ENCODE assay signal across 8 cellular contexts in the genomic region with DNA sequence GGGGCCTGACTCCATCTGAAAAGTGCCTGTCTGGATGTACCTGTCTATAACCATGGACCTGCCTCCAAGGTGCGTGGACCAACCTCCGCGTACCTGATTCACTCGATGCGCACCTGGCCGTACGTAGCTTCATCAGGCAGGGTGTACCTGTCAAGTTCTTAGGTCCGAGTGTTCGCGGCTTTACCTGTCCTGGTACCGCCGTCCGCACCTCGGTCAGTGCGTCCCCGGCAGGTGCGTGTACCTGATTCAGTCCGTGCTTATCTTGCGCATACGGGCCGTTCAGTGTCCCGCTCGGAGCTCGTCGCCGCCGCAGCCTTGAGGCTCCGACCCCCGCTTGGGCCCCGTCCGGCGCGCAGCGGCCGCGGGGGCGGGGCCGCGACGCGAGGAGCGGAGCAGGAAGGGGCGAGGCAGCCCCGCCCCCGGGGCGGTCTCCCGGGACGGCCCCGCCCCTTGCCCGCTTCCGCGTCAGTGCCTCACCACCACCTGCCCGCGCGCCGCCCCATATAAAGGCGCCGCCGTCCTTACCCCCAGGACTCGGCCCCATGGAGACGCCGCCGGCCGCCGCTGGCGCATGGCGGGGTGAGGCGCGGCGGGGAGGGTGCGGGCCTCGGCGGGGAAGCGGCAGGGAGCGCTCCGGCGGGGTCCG. TPM values are rescaled to one million over a fixed set of nuclear protein-coding genes. Genes with fewer than 3 reads are reported as not detected.
DNase-seq lines count a peak whose midpoint lies in the region; ATAC-seq, FAIRE-seq and TF ChIP-seq lines count a peak whose summit lies in the region.

Gene ZC3H12A, plus strand, starts transcription at position 530 of the 646 bp plus-strand sequence. CDS start 917 bp downstream, outside the sequence.

- CTCF ChIA-PET in K562 (lab: Yijun Ruan, JAX; ENCODE audit: low intra/inter-chr PET ratio) = no interaction called here

- H3K27me3 ChIP-seq in K562 (ENCODE audit: control insufficient read depth in 2 of 2, insufficient read depth in 2 of 2, low read length in 2 of 2) = 0 out of 5 replicates have a peak, but pooled peaks cover 0 to 3% of the 10 kb centered on the region in 2 experiments

- no peaks in the 10 kb centered on the region for H3K9me3 ChIP-seq in K562 (replicated peaks; ENCODE audit: control insufficient read depth, insufficient read depth, low read depth, low read length)

- in situ Hi-C loops in GM13977 (cut with MboI; ENCODE audit: low pct_unique_long_range_greater_than_20kb, low sequenced_read_pairs, unreplicated experiment) = no loop called here
- in situ Hi-C loops in K562 (cut with MboI) = no loop called here

- peak; percentile 83 for TF ChIP-seq POLR2A in K562 (conservative IDR thresholded peaks at IDR 0.05)

- TF ChIP-seq CTCF in GM13977 (IDR thresholded peaks at IDR 0.05; ENCODE audit: extremely low read depth, insufficient read depth, missing control alignments) = no peak
- no peak for TF ChIP-seq CTCF in K562 (IDR thresholded peaks at IDR 0.05 in 2 of 3, conservative IDR thresholded peaks at IDR 0.05 in 1 of 3; ENCODE audit: insufficient read depth in 2 of 3, low read depth in 1 of 3, low read length in 3 of 3)

- WGBS in K562 (ENCODE audit: insufficient coverage, low coverage, missing lambda C conversion rate) = 1% methylated on average over 74 of the region's 78 CpGs

- peaks cover 52 to 62% of the 10 kb centered on the region in 2 experiments for H3K4me1 ChIP-seq in K562 (replicated peaks in 1 of 2; ENCODE audit: control insufficient read depth in 2 of 2, insufficient read depth in 2 of 2, low read length in 2 of 2)

- H3K9ac ChIP-seq in K562 (ENCODE audit: insufficient read depth in 1 of 2, low read depth in 2 of 2, low read length in 2 of 2) = peak within 1 kb of the TSS; percentile 86 to 98

- no peak for TF ChIP-seq RAD21 in K562 (CRISPR knock-in tag; conservative IDR thresholded peaks at IDR 0.05 in 1 of 2, IDR thresholded peaks at IDR 0.05 in 1 of 2)

- H3K4me3 ChIP-seq in K562 (peak within 1 kb of the TSS; percentile 77), iPS-11a (ENCODE audit: low read depth, low read length) (peak within 1 kb of the TSS; percentile 70), skeletal muscle cell (ENCODE audit: low read depth, low read length) (peak within 1 kb of the TSS; percentile 61)

- POLR2A ChIA-PET in K562 (lab: Yijun Ruan, JAX) = interaction anchor here (0.6 to 7.6 kb wide), 15 partner anchors 9 to 642 kb away, joined by 3 to 118 read pairs (median 4); partner anchors contain the start of genes RSPO1 and SNIP1

- H3K79me2 ChIP-seq in K562 (ENCODE audit: control insufficient read depth, insufficient read depth, low read length) = peaks cover 48% of the 10 kb centered on the region

- no peak for FAIRE-seq in K562 (lab: Jason Lieb, UNC)

- TF ChIP-seq EP300 in K562 (IDR thresholded peaks at IDR 0.05; ENCODE audit: low read length) = 0 out of 2 replicates have a peak, but pooled peaks have one; percentile 9

- peak within 1 kb of the TSS; percentile 91 for H2AFZ ChIP-seq in K562 (ENCODE audit: low read depth, low read length)

- H3K36me3 ChIP-seq in K562 (ENCODE audit: control insufficient read depth, insufficient read depth, low read length) = peaks cover 38% of the 10 kb centered on the region

- H3K27ac ChIP-seq in K562 (ENCODE audit: extremely low read depth, low read depth, low read length) = peak within 1 kb of the TSS; percentile 94

- no TSS peak for BruUV-seq in K562 (replicated peaks; lab: Mats Ljungman, UMichigan)

- peaks cover 35% of the 10 kb centered on the region for H4K20me1 ChIP-seq in K562 (replicated peaks; ENCODE audit: control insufficient read depth, insufficient read depth, low read length)

- ATAC-seq in HG02884 (IDR thresholded peaks at IDR 0.05; ENCODE audit: unreplicated experiment) = peak; percentile 46
- peak; percentile 87 for ATAC-seq in K562

- H3K9me1 ChIP-seq in K562 (ENCODE audit: control insufficient read depth, insufficient read depth, low read length) = peaks cover 7% of the 10 kb centered on the region

- DNase-seq in GM13977 (ENCODE audit: low spot score) = peak; percentile 100
- DNase-seq in NCI-H2107 (lab: John Stamatoyannopoulos, UW) = peak; percentile 71
- DNase-seq in UCSD-AML1 (lab: John Stamatoyannopoulos, UW; ENCODE audit: unreplicated experiment) = peak; percentile 95
- peak; percentile 96 to 99 (median 99) for DNase-seq in K562 (ENCODE audit: extremely low read depth in 1 of 4, low spot score in 3 of 4)
- peak; percentile 65 for DNase-seq in skeletal muscle cell (ENCODE audit: low read depth)
- no peak for DNase-seq in cortex of kidney (lab: John Stamatoyannopoulos, UW)

- H3K4me2 ChIP-seq in K562 (ENCODE audit: insufficient read depth, low read length) = peak within 1 kb of the TSS; percentile 96

- intact Hi-C loops in K562 (cut with micrococcal nuclease) = loop anchor here (10.0 kb wide), 1 partner anchor 81 kb away; the partner anchor contains the start of genes DNALI1 and SNIP1

TF ChIP-seq in K562, 482 proteins besides CTCF, POLR2A, EP300 and RAD21 (continues in another document):
- TF ChIP-seq NFRKB (IDR thresholded peaks at IDR 0.05; ENCODE audit: low read depth) (no peak), L3MBTL2 (IDR thresholded peaks at IDR 0.05) (peak; percentile 53), THAP12 (CRISPR knock-in tag; IDR thresholded peaks at IDR 0.05) (peak; percentile 74), SMARCC2 (IDR thresholded peaks at IDR 0.05; ENCODE audit: low read depth) (no peak), ZFP36 (IDR thresholded peaks at IDR 0.05; ENCODE audit: low read depth, low read length, partially characterized antibody) (peak; percentile 25), TAF1 (IDR thresholded peaks at IDR 0.05; ENCODE audit: control insufficient read depth, extremely low read depth, insufficient read depth, low read length, severe bottlenecking) (peak; percentile 95), SUPT5H (IDR thresholded peaks at IDR 0.05) (peak; percentile 60; the same call in 1 of the 2 replicates), FOXA3 (CRISPR knock-in tag; conservative IDR thresholded peaks at IDR 0.05 in 1 of 2, IDR thresholded peaks at IDR 0.05 in 1 of 2) (no peak), CTBP1 (IDR thresholded peaks at IDR 0.05; ENCODE audit: borderline replicate concordance) (peak; percentile 88), ATF7 (IDR thresholded peaks at IDR 0.05) (peak; percentile 49; the same call in 1 of the 2 replicates), MBD2 (IDR thresholded peaks at IDR 0.05; ENCODE audit: borderline replicate concordance, low read depth) (peak; percentile 49; the same call in 1 of the 2 replicates), ADNP (tag; IDR thresholded peaks at IDR 0.05) (no peak), SP2 (IDR thresholded peaks at IDR 0.05; ENCODE audit: extremely low read depth, low read depth, low read length, poor library complexity, severe bottlenecking) (no peak)
- TF ChIP-seq, protein P1, sequence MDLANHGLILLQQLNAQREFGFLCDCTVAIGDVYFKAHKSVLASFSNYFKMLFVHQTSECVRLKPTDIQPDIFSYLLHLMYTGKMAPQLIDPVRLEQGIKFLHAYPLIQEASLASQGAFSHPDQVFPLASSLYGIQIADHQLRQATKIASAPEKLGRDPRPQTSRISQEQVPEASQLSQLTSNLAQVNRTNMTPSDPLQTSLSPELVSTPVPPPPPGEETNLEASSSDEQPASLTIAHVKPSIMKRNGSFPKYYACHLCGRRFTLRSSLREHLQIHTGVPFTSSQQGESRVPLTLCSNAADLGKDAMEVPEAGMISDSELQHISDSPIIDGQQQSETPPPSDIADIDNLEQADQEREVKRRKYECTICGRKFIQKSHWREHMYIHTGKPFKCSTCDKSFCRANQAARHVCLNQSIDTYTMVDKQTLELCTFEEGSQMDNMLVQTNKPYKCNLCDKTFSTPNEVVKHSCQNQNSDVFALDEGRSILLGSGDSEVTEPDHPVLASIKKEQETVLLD (IDR thresholded peaks at IDR 0.05) = peak; percentile 21; the same call in 1 of the 2 replicates

RNA-seq across cellular contexts. Expression of gene ZC3H12A, which starts in this region (rescaled TPM):
- total RNA-seq in K562 (2011; cell fraction: chromatin; rRNA removed; ENCODE audit: low replicate concordance) = 19.0 and 54.2 TPM in 2 replicates
- total RNA-seq in K562 (2011; cell fraction: nucleolus; rRNA removed) = 40.7 and 45.7 TPM in 2 replicates
- 23.7 and 24.1 TPM in 2 replicates for total RNA-seq in K562 (2011; cell fraction: nucleoplasm; rRNA removed)
- total RNA-seq in K562 (2014; rRNA removed) (9.3 and 9.4 TPM in 2 replicates), K562 (2014; rRNA removed; fragmentation: Illumina TruSeq; extraction: Trizol) (1.2 and 1.7 TPM in 2 replicates), K562 (2015; rRNA removed; fragmentation: Illumina TruSeq; extraction: Trizol) (6.7 and 7.1 TPM in 2 replicates), K562 (2021) (9.4 and 11.4 TPM in 2 replicates)
- polyA plus RNA-seq in K562 (2011; rRNA removed) (7.0 and 8.6 TPM in 2 replicates), K562 (2014; fragmentation: Illumina TruSeq; extraction: Trizol) (4.9 and 6.5 TPM in 2 replicates), K562 (2014; fragmentation: Nextera tagmentation; extraction: Ambion mirVana) (under 1 TPM; 0.14 to 0.22 TPM), K562 (2014; rRNA removed) (9.1 and 11.1 TPM in 2 replicates)
- polyA plus RNA-seq in K562 (2011; cell fraction: cytosol; rRNA removed) = 8.3 and 15.3 TPM in 2 replicates
- polyA plus RNA-seq in K562 (2011; cell fraction: nucleus; rRNA removed) = 27.9 and 51.1 TPM in 2 replicates
- 6.1 and 10.9 TPM in 2 replicates for polyA plus RNA-seq in K562 (2012)
- 4.5 and 9.7 TPM in 2 replicates for polyA minus RNA-seq in K562 (2011; rRNA and poly(A)+ RNA removed)
- polyA minus RNA-seq in K562 (2011; cell fraction: cytosol; rRNA and poly(A)+ RNA removed) = 9.2 and 11.9 TPM in 2 replicates
- polyA minus RNA-seq in K562 (2011; cell fraction: nucleus; rRNA and poly(A)+ RNA removed) = 23.2 and 24.4 TPM in 2 replicates
